ENCODE assay signal across 8 cellular contexts in genomic region chr20:32203556-32204484, GRCh38. TPM values are rescaled to one million over a fixed set of nuclear protein-coding genes. Genes with fewer than 3 reads are reported as not detected.
DNase-seq lines count a peak whose midpoint lies in the region; ATAC-seq and TF ChIP-seq lines count a peak whose summit lies in the region.

No MANE protein-coding gene starts in this region.

- H3K4me1 Mint-ChIP-seq in CD8-positive, alpha-beta memory T cell = peaks cover 59 to 81% (median 65%) of the 10 kb centered on the region in 3 donors
- peaks cover 46% of the 10 kb centered on the region for H3K4me1 Mint-ChIP-seq in T-helper 2 cell treated with Interferon-gamma antibody and Interleukin-4, amounts not matched to agents 5 μg/mL and 100 μg/mL, for 36 hours (ENCODE audit: low read depth)
- H3K4me1 Mint-ChIP-seq in endothelial cell (ENCODE audit: unreplicated experiment) = peaks cover 51% of the 10 kb centered on the region

- H3K27ac Mint-ChIP-seq in CD8-positive, alpha-beta memory T cell = peak overlapping the region; percentile 43 to 91 (median 79)
- H3K27ac Mint-ChIP-seq in T-helper 2 cell treated with Interferon-gamma antibody and Interleukin-4, amounts not matched to agents 5 μg/mL and 100 μg/mL, for 36 hours = peak overlapping the region; percentile 84
- peak overlapping the region; percentile 7 for H3K27ac Mint-ChIP-seq in endothelial cell (ENCODE audit: unreplicated experiment)

- no peaks in the 10 kb centered on the region for H3K27me3 ChIP-seq in CD8-positive, alpha-beta memory T cell (ENCODE audit: insufficient read depth, low read length, poor library complexity, severe bottlenecking)
- H3K27me3 ChIP-seq in skeletal muscle tissue (ENCODE audit: control insufficient read depth in 3 of 3, insufficient read depth in 3 of 3, low read length in 3 of 3) = no peaks in the 10 kb centered on the region

- peak overlapping the region; percentile 74 to 99 (median 98) for H3K9ac ChIP-seq in skeletal muscle tissue (ENCODE audit: low read depth in 1 of 3, low read length in 3 of 3)

- no peaks in the 10 kb centered on the region for H3K27me3 Mint-ChIP-seq in CD8-positive, alpha-beta memory T cell
- H3K27me3 Mint-ChIP-seq in T-helper 2 cell treated with Interferon-gamma antibody and Interleukin-4, amounts not matched to agents 5 μg/mL and 100 μg/mL, for 36 hours (ENCODE audit: low read depth) = no peaks in the 10 kb centered on the region
- peaks cover 9% of the 10 kb centered on the region for H3K27me3 Mint-ChIP-seq in endothelial cell (ENCODE audit: unreplicated experiment)

- POLR2A ChIA-PET in CD8-positive, alpha-beta memory T cell (lab: Charles Lee) = no interaction called here

- DNase-seq in CD8-positive, alpha-beta memory T cell = no peak
- peak; percentile 88 for DNase-seq in T-helper 2 cell treated with Interferon-gamma antibody and Interleukin-4, amounts not matched to agents 5 μg/mL and 100 μg/mL, for 36 hours (ENCODE audit: low spot score)
- DNase-seq in endothelial cell (ENCODE audit: low spot score) (no peak), COLO668 (lab: John Stamatoyannopoulos, UW; ENCODE audit: unreplicated experiment) (no peak), SIG-M5 treated with dmso at 0.1 percent for 504 hours (lab: John Stamatoyannopoulos, UW; ENCODE audit: unreplicated experiment) (no peak), superior temporal gyrus (ENCODE audit: extremely low spot score) (no peak)

- no peaks in the 10 kb centered on the region for H3K9me3 Mint-ChIP-seq in CD8-positive, alpha-beta memory T cell
- no peaks in the 10 kb centered on the region for H3K9me3 Mint-ChIP-seq in T-helper 2 cell treated with Interferon-gamma antibody and Interleukin-4, amounts not matched to agents 5 μg/mL and 100 μg/mL, for 36 hours
- no peaks in the 10 kb centered on the region for H3K9me3 Mint-ChIP-seq in endothelial cell (ENCODE audit: unreplicated experiment)

- no peak overlapping the region for H3K27ac ChIP-seq in CD8-positive, alpha-beta memory T cell (ENCODE audit: low read depth, low read length)
- H3K27ac ChIP-seq in skeletal muscle tissue (ENCODE audit: low read depth, low read length) = peak overlapping the region; percentile 90

- no peaks in the 10 kb centered on the region for H3K9me3 ChIP-seq in CD8-positive, alpha-beta memory T cell (ENCODE audit: low read length)
- H3K9me3 ChIP-seq in skeletal muscle tissue (ENCODE audit: control insufficient read depth in 3 of 3, low read length in 3 of 3) = no peaks in the 10 kb centered on the region

- CTCF ChIA-PET in CD8-positive, alpha-beta memory T cell (lab: Charles Lee) = no interaction called here

- no peak for TF ChIP-seq CTCF in endothelial cell (IDR thresholded peaks at IDR 0.05; ENCODE audit: unreplicated experiment)

- peaks cover 50% of the 10 kb centered on the region for H3K4me1 ChIP-seq in CD8-positive, alpha-beta memory T cell (ENCODE audit: insufficient read depth, low read length)
- peaks cover 65 to 86% (median 71%) of the 10 kb centered on the region in 3 donors for H3K4me1 ChIP-seq in skeletal muscle tissue (ENCODE audit: control insufficient read depth in 3 of 3, insufficient read depth in 3 of 3, low read length in 3 of 3)

- H3K36me3 Mint-ChIP-seq in CD8-positive, alpha-beta memory T cell = peaks cover 0 to 59% (median 3%) of the 10 kb centered on the region in 3 donors
- peaks cover 33% of the 10 kb centered on the region for H3K36me3 Mint-ChIP-seq in T-helper 2 cell treated with Interferon-gamma antibody and Interleukin-4, amounts not matched to agents 5 μg/mL and 100 μg/mL, for 36 hours (ENCODE audit: low read depth)
- peaks cover 13% of the 10 kb centered on the region for H3K36me3 Mint-ChIP-seq in endothelial cell (ENCODE audit: low read depth, unreplicated experiment)

- H3K36me3 ChIP-seq in CD8-positive, alpha-beta memory T cell (ENCODE audit: insufficient read depth, low read length) = peaks cover 23% of the 10 kb centered on the region
- H3K36me3 ChIP-seq in skeletal muscle tissue (ENCODE audit: control insufficient read depth in 3 of 3, insufficient read depth in 3 of 3, low read length in 3 of 3) = peaks cover 21 to 32% (median 24%) of the 10 kb centered on the region in 3 donors

- H3K4me3 ChIP-seq in CD8-positive, alpha-beta memory T cell (ENCODE audit: low read length) = no peak overlapping the region
- peak overlapping the region; percentile 7 to 96 (median 94) for H3K4me3 ChIP-seq in skeletal muscle tissue (ENCODE audit: low read length in 3 of 3)

- ATAC-seq in HG03159 (IDR thresholded peaks at IDR 0.05; ENCODE audit: unreplicated experiment) = no peak

- H3K4me3 Mint-ChIP-seq in CD8-positive, alpha-beta memory T cell = peak overlapping the region in 4 of 7 donors; percentile 24 to 91 (median 32)
- peak overlapping the region; percentile 68 for H3K4me3 Mint-ChIP-seq in T-helper 2 cell treated with Interferon-gamma antibody and Interleukin-4, amounts not matched to agents 5 μg/mL and 100 μg/mL, for 36 hours
- H3K4me3 Mint-ChIP-seq in endothelial cell (ENCODE audit: unreplicated experiment) = peak overlapping the region; percentile 7

RNA-seq across cellular contexts. Expression of gene PLAGL2, which starts 3.7 kb away (rescaled TPM):
- 100 to 1,000 TPM; 120 to 121 TPM for total RNA-seq in CD8-positive, alpha-beta memory T cell
- 4.4 TPM for polyA plus RNA-seq in CD8-positive, alpha-beta memory T cell
- 23.7 TPM for total RNA-seq in endothelial cell (ENCODE audit: unreplicated experiment)
- 2.1 TPM for total RNA-seq in skeletal muscle tissue

RNA-seq across cellular contexts. Expression of gene POFUT1, which starts 3.9 kb away (rescaled TPM):
- total RNA-seq in CD8-positive, alpha-beta memory T cell = 10 to 100 TPM; 87.1 to 88.8 TPM
- polyA plus RNA-seq in CD8-positive, alpha-beta memory T cell = 15.8 TPM
- total RNA-seq in endothelial cell (ENCODE audit: unreplicated experiment) (43.5 TPM), skeletal muscle tissue (20.4 TPM)

Comparison
In these comparisons a context has a peak if more than half of its experiments do, and no peak if none do; other contexts are left out.
1. H3K27ac Mint-ChIP-seq: peak in every context shown above with its lines; median percentile 84 in T-helper 2 cell treated with Interferon-gamma antibody and Interleukin-4, amounts not matched to agents 5 μg/mL and 100 μg/mL, for 36 hours; 79 in CD8-positive, alpha-beta memory T cell; 7 in endothelial cell.
2. H3K4me3 Mint-ChIP-seq: peak in every context shown above with its lines; median percentile 68 in T-helper 2 cell treated with Interferon-gamma antibody and Interleukin-4, amounts not matched to agents 5 μg/mL and 100 μg/mL, for 36 hours; 32 in CD8-positive, alpha-beta memory T cell; 7 in endothelial cell.